ENCODE assay signal across 28 cellular contexts in genomic region chr1:60703155-60703554, GRCh38.
"Had no signal": no experiment of that assay in that cellular context is flagged by ENCODE, and none has a peak within 500 bp of the region (broad histone marks: within the 10 kb centered on the region; RNA-seq: fewer than 3 reads in every experiment).

No MANE protein-coding gene starts in this region.

- H3K36me3 ChIP-seq: ascending aorta, cardiac muscle cell had no signal

- DNase-seq: activated B cell treated with CpG ODN at 0.5 μM for 24 hours; activated CD4-positive, alpha-beta memory T cell treated with anti-CD3 and anti-CD28 coated beads for 36 hours; activated CD4-positive, alpha-beta T cell treated with anti-CD3 and anti-CD28 coated beads for 4 hours; activated CD4-positive, alpha-beta T cell treated with anti-CD3 and anti-CD28 coated beads, Interleukin-2, amount 10 ng/mL, durations not matched to agents 24 days and 14 days; activated CD4-positive, alpha-beta T cell treated with anti-CD3 and anti-CD28 coated beads, Interleukin-2, amount 50 U/mL, for 1 hour; activated CD4-positive, alpha-beta T cell treated with anti-CD3 and anti-CD28 coated beads, Interleukin-2, amount 50 U/mL, for 4 hours; activated CD4-positive, CD25-positive, alpha-beta regulatory T cell treated with anti-CD3 and anti-CD28 coated beads, Interleukin-2, amount 50 U/mL, for 72 hours; activated CD8-positive, alpha-beta memory T cell treated with anti-CD3 and anti-CD28 coated beads, Interleukin-2, amount 50 U/mL, for 4 hours; activated CD8-positive, alpha-beta T cell treated with anti-CD3 and anti-CD28 coated beads for 36 hours; activated gamma-delta T cell; activated naive CD4-positive, alpha-beta T cell treated with anti-CD3 and anti-CD28 coated beads, Interleukin-2, amount 10 ng/mL, durations not matched to agents 7 days and 5 days; activated naive CD4-positive, alpha-beta T cell treated with Interleukin-2 at 50 U/mL for 16 hours; activated naive CD8-positive, alpha-beta T cell treated with anti-CD3 and anti-CD28 coated beads, Interleukin-2, amount 10 ng/mL, durations not matched to agents 7 days and 5 days; activated naive CD8-positive, alpha-beta T cell treated with anti-CD3 and anti-CD28 coated beads, Interleukin-2, amount 50 U/mL, for 24 hours; activated T-cell treated with anti-CD3 and anti-CD28 coated beads for 4 hours; activated T-cell treated with anti-CD3 and anti-CD28 coated beads, Interleukin-2, amount 50 U/mL, for 1 hour; activated T-cell treated with anti-CD3 and anti-CD28 coated beads, Interleukin-2, amount 50 U/mL, for 4 hours; activated T-cell treated with anti-CD3 and anti-CD28 coated beads, Interleukin-2, amount 50 U/mL, for 72 hours; amygdala; anterior cingulate cortex; caudate nucleus; cerebellar nuclear complex; T-helper 1 cell; T-helper 2 cell; T-helper 9 cell had no signal

- ATAC-seq: activated CD8-positive, alpha-beta T cell treated with anti-CD3 and anti-CD28 coated beads for 36 hours; activated naive CD8-positive, alpha-beta T cell treated with anti-CD3 and anti-CD28 coated beads, Interleukin-2, amount 50 U/mL, for 24 hours; activated T-cell treated with anti-CD3 and anti-CD28 coated beads, Interleukin-2, amount 50 U/mL, for 4 hours; activated T-cell treated with anti-CD3 and anti-CD28 coated beads, Interleukin-2, amount 50 U/mL, for 72 hours; activated T-helper 17 cell treated with anti-CD3 and anti-CD28 coated beads, Interleukin-2, amount 50 U/mL, for 72 hours had no signal

- H3K9me3 ChIP-seq: ascending aorta had no signal

- H3K4me1 ChIP-seq: ascending aorta had no signal

- H3K4me3 ChIP-seq: ascending aorta, cardiac muscle cell had no signal
